ENCODE assay signal across 9 cellular contexts in the genomic region with DNA sequence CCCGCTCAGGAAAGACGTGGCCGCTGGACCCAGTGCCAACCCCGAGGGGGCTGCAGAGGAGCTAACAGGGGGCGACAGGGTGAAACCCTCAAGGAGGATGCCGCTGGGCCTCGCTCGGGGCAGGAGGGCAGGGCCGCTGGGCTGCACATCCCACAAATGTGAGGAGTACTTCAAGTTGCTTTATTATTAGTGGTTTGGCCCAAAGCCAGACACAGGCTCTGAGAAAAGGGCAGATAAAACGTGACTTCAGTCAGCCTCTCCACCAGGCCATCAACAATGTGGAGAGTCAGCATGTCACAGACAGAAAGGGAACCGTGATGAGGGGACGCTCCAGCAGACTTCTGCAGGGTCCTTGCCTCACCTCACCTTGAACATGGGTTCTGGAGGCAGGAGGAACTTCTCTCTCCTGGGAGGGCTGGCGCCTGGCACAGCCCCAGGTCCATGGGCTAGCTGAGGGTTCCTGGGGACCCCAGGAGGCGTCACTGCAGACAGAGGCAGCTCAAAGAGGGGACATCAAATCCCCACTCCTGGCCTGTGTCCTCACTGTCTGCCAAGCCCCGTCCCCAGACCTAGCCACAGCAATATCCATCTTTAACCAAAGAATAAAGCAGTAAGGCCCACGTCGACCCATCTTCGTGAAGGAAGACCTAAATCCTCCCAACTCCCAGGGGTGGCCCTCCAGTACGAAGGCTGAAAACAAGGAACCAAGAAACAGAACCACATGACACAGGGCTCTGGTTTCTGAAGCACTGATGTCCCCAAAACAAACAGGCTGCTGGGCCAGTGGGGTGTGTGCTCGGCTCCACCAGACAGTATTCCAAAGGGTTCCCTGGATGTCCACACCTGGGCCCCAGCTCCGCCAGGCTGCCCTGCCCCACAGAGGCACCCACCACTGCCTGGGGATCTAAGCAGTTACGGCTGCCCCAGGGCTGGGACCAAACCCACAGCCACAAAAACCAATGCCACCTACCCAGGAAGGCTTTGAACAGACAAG. TPM values are rescaled to one million over a fixed set of nuclear protein-coding genes. Genes with fewer than 3 reads are reported as not detected.
DNase-seq lines count a peak whose midpoint lies in the region; ATAC-seq, FAIRE-seq and TF ChIP-seq lines count a peak whose summit lies in the region.
"Had no signal": no experiment of that assay in that cellular context is flagged by ENCODE, and none has a peak within 500 bp of the region (broad histone marks: within the 10 kb centered on the region; RNA-seq: fewer than 3 reads in every experiment).

No MANE protein-coding gene starts in this region.

- ATAC-seq in HG03520 (IDR thresholded peaks at IDR 0.05; ENCODE audit: unreplicated experiment) (no peak), HG03442 (IDR thresholded peaks at IDR 0.05; ENCODE audit: unreplicated experiment) (no peak), HG03469 (IDR thresholded peaks at IDR 0.05; ENCODE audit: unreplicated experiment) (no peak)
- ATAC-seq: T-cell had no signal

- peaks cover 71% of the 10 kb centered on the region for H3K79me2 ChIP-seq in astrocyte (ENCODE audit: insufficient read depth, low read length)

- DNase-seq in DMS153 treated with DMSO at 0.1 percent for 48 hours (lab: John Stamatoyannopoulos, UW; ENCODE audit: unreplicated experiment) (peak; percentile 19), NCI-H2029 (lab: John Stamatoyannopoulos, UW) (peak; percentile 31), astrocyte (ENCODE audit: low read depth) (peak; percentile 42), D721Med (ENCODE audit: insufficient read length, low spot score) (no peak)
- DNase-seq: T-cell had no signal

- H3K4me1 Mint-ChIP-seq in astrocyte (ENCODE audit: low read depth, unreplicated experiment) = peaks cover 32% of the 10 kb centered on the region

- H3K9ac ChIP-seq in astrocyte (ENCODE audit: low read length) (no peak overlapping the region), muscle layer of colon (ENCODE audit: low read length) (peak overlapping the region; percentile 36)

- no peaks in the 10 kb centered on the region for H3K9me3 ChIP-seq in astrocyte (ENCODE audit: insufficient read depth, low read depth, low read length)
- H3K9me3 ChIP-seq in muscle layer of colon (ENCODE audit: low read length) = no peaks in the 10 kb centered on the region

- H3K27ac Mint-ChIP-seq in astrocyte (ENCODE audit: unreplicated experiment) = no peak overlapping the region
- H3K27ac Mint-ChIP-seq: T-cell had no signal

- H3K4me3 Mint-ChIP-seq in astrocyte (ENCODE audit: unreplicated experiment) = no peak overlapping the region
- H3K4me3 Mint-ChIP-seq: T-cell had no signal

- H3K4me2 ChIP-seq in astrocyte (ENCODE audit: low read length) = no peak overlapping the region

- H3K27ac ChIP-seq in astrocyte (ENCODE audit: low read depth, low read length) = no peak overlapping the region
- peak overlapping the region; percentile 95 for H3K27ac ChIP-seq in muscle layer of colon (ENCODE audit: low read depth, low read length)

- H3K4me3 ChIP-seq in astrocyte (ENCODE audit: insufficient read depth, low read depth, low read length) = no peak overlapping the region
- no peak overlapping the region for H3K4me3 ChIP-seq in muscle layer of colon (ENCODE audit: low read depth in 1 of 2, low read length in 2 of 2)

- H3K4me1 ChIP-seq in astrocyte (ENCODE audit: insufficient read depth, low read length) (peaks cover 36% of the 10 kb centered on the region), muscle layer of colon (ENCODE audit: insufficient read depth, low read length) (peaks cover 100% of the 10 kb centered on the region)

- FAIRE-seq in astrocyte (lab: Jason Lieb, UNC) (no peak), D721Med (lab: Jason Lieb, UNC) (no peak)

- H3K36me3 Mint-ChIP-seq in astrocyte (ENCODE audit: low read depth, unreplicated experiment) = no peaks in the 10 kb centered on the region
- H3K36me3 Mint-ChIP-seq: T-cell had no signal

- H3K9me3 Mint-ChIP-seq in astrocyte (ENCODE audit: unreplicated experiment) = no peaks in the 10 kb centered on the region
- H3K9me3 Mint-ChIP-seq: T-cell had no signal

- H3K27me3 ChIP-seq in astrocyte (ENCODE audit: insufficient read depth, low read length) = no peaks in the 10 kb centered on the region
- H3K27me3 ChIP-seq in muscle layer of colon (ENCODE audit: control insufficient read depth in 1 of 2, insufficient read depth in 2 of 2, low read length in 2 of 2) = no peaks in the 10 kb centered on the region

- H2AFZ ChIP-seq in astrocyte (ENCODE audit: low read depth, low read length) = no peak overlapping the region

- TF ChIP-seq CTCF in astrocyte (IDR thresholded peaks at IDR 0.05; ENCODE audit: insufficient read depth, low read depth, low read length) (no peak), D721Med (IDR thresholded peaks at IDR 0.05; ENCODE audit: insufficient read depth, missing control alignments) (no peak)

- H4K20me1 ChIP-seq in astrocyte (ENCODE audit: insufficient read depth, low read length) = peaks cover 69% of the 10 kb centered on the region

- no peaks in the 10 kb centered on the region for H3K36me3 ChIP-seq in astrocyte (ENCODE audit: insufficient read depth, low read length)
- H3K36me3 ChIP-seq in muscle layer of colon (ENCODE audit: insufficient read depth, low read length) = no peaks in the 10 kb centered on the region

- peaks cover 13% of the 10 kb centered on the region for H3K27me3 Mint-ChIP-seq in astrocyte (ENCODE audit: low read depth, unreplicated experiment)
- H3K27me3 Mint-ChIP-seq: T-cell had no signal

RNA-seq across cellular contexts. Expression of gene CCDC85C, which starts 35.1 kb away (rescaled TPM):
- 8.4 and 16.6 TPM in 2 replicates for total RNA-seq in astrocyte
